1 cellular context compared by ENCODE assay signal in genomic region chr11:47437746-47438418, GRCh38.
A peak's percentile ranks its signal among the peaks of the same experiment; 100 is the strongest.
TF ChIP-seq lines count a peak whose summit lies in the region.

No MANE protein-coding gene starts in this region.

TF ChIP-seq in HepG2, 621 proteins besides CTCF, POLR2A, EP300 and RAD21 (continued from another document and continues in another):
- TF ChIP-seq RFXAP (CRISPR knock-in tag; IDR thresholded peaks at IDR 0.05; ENCODE audit: borderline replicate concordance) (no peak), REXO4 (CRISPR knock-in tag; IDR thresholded peaks at IDR 0.05; ENCODE audit: borderline replicate concordance) (no peak), MLXIP (CRISPR knock-in tag; IDR thresholded peaks at IDR 0.05; ENCODE audit: borderline replicate concordance) (no peak), SALL2 (CRISPR knock-in tag; IDR thresholded peaks at IDR 0.05) (no peak), FUBP1 (CRISPR knock-in tag; IDR thresholded peaks at IDR 0.05; ENCODE audit: borderline replicate concordance) (no peak), REST (IDR thresholded peaks at IDR 0.05; ENCODE audit: borderline replicate concordance in 1 of 2, low read depth in 1 of 2, low read length in 2 of 2) (no peak), ZNF224 (CRISPR knock-in tag; IDR thresholded peaks at IDR 0.05) (no peak), ZNF547 (CRISPR knock-in tag; IDR thresholded peaks at IDR 0.05) (no peak), RELA (CRISPR knock-in tag; IDR thresholded peaks at IDR 0.05) (no peak), SAFB2 (CRISPR knock-in tag; IDR thresholded peaks at IDR 0.05; ENCODE audit: borderline replicate concordance, low read depth) (no peak), ZNF264 (CRISPR knock-in tag; IDR thresholded peaks at IDR 0.05) (no peak), ZNF382 (CRISPR knock-in tag; IDR thresholded peaks at IDR 0.05; ENCODE audit: borderline replicate concordance) (no peak), BCLAF1 (IDR thresholded peaks at IDR 0.05) (no peak), PRDM4 (CRISPR knock-in tag; IDR thresholded peaks at IDR 0.05; ENCODE audit: borderline replicate concordance) (no peak), TBX3 (IDR thresholded peaks at IDR 0.05; ENCODE audit: borderline replicate concordance) (no peak), ZFY (CRISPR knock-in tag; IDR thresholded peaks at IDR 0.05) (peak; percentile 94), ZNF124 (CRISPR knock-in tag; IDR thresholded peaks at IDR 0.05) (0 out of 2 replicates have a peak, but pooled peaks have one; percentile 14), CENPT (CRISPR knock-in tag; IDR thresholded peaks at IDR 0.05; ENCODE audit: low read depth) (no peak), ZNF83 (CRISPR knock-in tag; IDR thresholded peaks at IDR 0.05; ENCODE audit: borderline replicate concordance) (no peak), ZFP36L1 (CRISPR knock-in tag; IDR thresholded peaks at IDR 0.05) (no peak), ZFP37 (CRISPR knock-in tag; IDR thresholded peaks at IDR 0.05; ENCODE audit: borderline replicate concordance) (no peak), NFATC3 (CRISPR knock-in tag; IDR thresholded peaks at IDR 0.05) (no peak), GFI1 (CRISPR knock-in tag; IDR thresholded peaks at IDR 0.05; ENCODE audit: borderline replicate concordance) (peak; percentile 65; the same call in 1 of the 2 replicates), CENPBD1 (CRISPR knock-in tag; IDR thresholded peaks at IDR 0.05; ENCODE audit: borderline replicate concordance, low read depth) (no peak), THAP11 (CRISPR knock-in tag; IDR thresholded peaks at IDR 0.05) (peak; percentile 61), THAP8 (CRISPR knock-in tag; IDR thresholded peaks at IDR 0.05; ENCODE audit: borderline replicate concordance) (no peak), MAX (IDR thresholded peaks at IDR 0.05) (no peak; the same call in 1 of the 2 replicates), PBX3 (CRISPR knock-in tag; IDR thresholded peaks at IDR 0.05; ENCODE audit: borderline replicate concordance) (no peak), NR2F1 (CRISPR knock-in tag; IDR thresholded peaks at IDR 0.05) (peak; percentile 47 to 48; a peak in 2 of 4 replicates), KLF16 (CRISPR knock-in tag; IDR thresholded peaks at IDR 0.05) (peak in 1 of 2 experiments; percentile 71; a peak in 1 of 4 replicates), ZNF335 (CRISPR knock-in tag; IDR thresholded peaks at IDR 0.05) (no peak; the same call in 1 of the 2 replicates), TBX2 (CRISPR knock-in tag; IDR thresholded peaks at IDR 0.05; ENCODE audit: borderline replicate concordance) (peak; percentile 25; the same call in 1 of the 2 replicates), ESRRA (CRISPR knock-in tag; IDR thresholded peaks at IDR 0.05; ENCODE audit: low read depth) (no peak), DMAP1 (CRISPR knock-in tag; IDR thresholded peaks at IDR 0.05) (peak; percentile 65), HCFC1 (IDR thresholded peaks at IDR 0.05; ENCODE audit: low read depth, low read length) (no peak), ZNF142 (CRISPR knock-in tag; IDR thresholded peaks at IDR 0.05) (no peak)
